In the genomic region with DNA sequence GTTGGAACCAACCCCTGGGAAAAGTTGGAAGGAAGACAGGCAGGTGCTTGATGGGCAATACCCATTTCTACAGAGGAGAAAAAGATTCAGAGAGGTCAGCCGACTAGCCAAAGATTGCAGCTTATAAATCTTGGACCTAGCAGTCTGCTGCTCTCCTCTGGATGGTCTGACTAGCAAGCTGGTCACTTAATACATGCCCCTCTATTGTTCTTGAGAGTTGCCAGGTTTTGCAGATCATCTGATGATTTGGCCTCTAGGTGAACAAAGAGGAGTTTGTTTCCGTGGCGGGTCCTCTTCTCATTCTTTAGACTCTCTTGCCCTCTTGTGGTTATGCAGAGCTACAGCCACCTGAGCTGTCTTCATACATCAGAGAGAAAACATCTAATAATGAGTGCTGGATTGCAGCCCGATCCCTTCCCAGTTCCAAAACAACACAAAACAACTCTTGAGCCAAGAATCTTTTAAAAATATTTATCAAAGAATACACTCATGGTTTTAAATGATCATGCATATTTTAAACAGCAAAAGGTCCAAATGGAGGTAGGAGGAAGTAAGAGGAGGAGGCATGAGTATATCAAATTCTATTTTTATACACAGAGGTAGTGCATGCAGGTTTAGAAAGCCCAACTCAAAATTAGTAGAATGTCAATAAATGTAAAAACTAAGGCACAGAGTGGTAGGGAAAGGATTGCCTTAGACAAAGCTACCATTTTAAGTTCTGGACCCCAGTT, we compare ENCODE assay signal across 8 cellular contexts.
DNase-seq lines count a peak whose midpoint lies in the region; ATAC-seq and TF ChIP-seq lines count a peak whose summit lies in the region.

No MANE protein-coding gene starts in this region.

- no peak overlapping the region for H3K4me3 ChIP-seq in AG09309 (ENCODE audit: control insufficient read depth, low read depth, low read length)

- ATAC-seq in GM18502 (IDR thresholded peaks at IDR 0.05; ENCODE audit: poor library complexity, unreplicated experiment): peak; percentile 93
- ATAC-seq in HG02763 (IDR thresholded peaks at IDR 0.05; ENCODE audit: unreplicated experiment): peak; percentile 90
- ATAC-seq in esophagus mucosa: peak; percentile 85

- TF ChIP-seq CTCF in AG09309 (IDR thresholded peaks at IDR 0.05; ENCODE audit: control insufficient read depth, insufficient read depth, low read depth, low read length, missing control alignments): peak; percentile 82

- no peaks in the 10 kb centered on the region for H3K4me1 Mint-ChIP-seq in immature natural killer cell

- peaks cover 0 to 8% (median 5%) of the 10 kb centered on the region in 3 donors for H3K27me3 Mint-ChIP-seq in immature natural killer cell (ENCODE audit: low read depth in 3 of 3)

- H3K4me3 Mint-ChIP-seq in immature natural killer cell: no peak overlapping the region

- peaks cover 0 to 4% (median under 1%) of the 10 kb centered on the region in 6 donors for H3K9me3 Mint-ChIP-seq in immature natural killer cell

- no peaks in the 10 kb centered on the region for H3K36me3 Mint-ChIP-seq in immature natural killer cell

- no peak overlapping the region for H3K27ac Mint-ChIP-seq in immature natural killer cell

- DNase-seq in AG09309 (ENCODE audit: low read depth) (peak; percentile 40), NCI-H1048 (lab: John Stamatoyannopoulos, UW) (peak; percentile 86), SHP77 (lab: John Stamatoyannopoulos, UW) (peak; percentile 81), myocyte (ENCODE audit: low read depth) (peak; percentile 41), immature natural killer cell (no peak)

Comparison
In these comparisons a context has a peak if more than half of its experiments do, and no peak if none do; other contexts are left out.
1. DNase-seq: peak in AG09309 (single experiment), NCI-H1048 (single experiment), SHP77 (2 of 2) and myocyte (single experiment); none in immature natural killer cell (0 of 3).
2. Peak in every context shown above with its lines, with median percentiles within 50 percentile points of each other: ATAC-seq.